ENCODE assay signal across 8 cellular contexts in the genomic region with DNA sequence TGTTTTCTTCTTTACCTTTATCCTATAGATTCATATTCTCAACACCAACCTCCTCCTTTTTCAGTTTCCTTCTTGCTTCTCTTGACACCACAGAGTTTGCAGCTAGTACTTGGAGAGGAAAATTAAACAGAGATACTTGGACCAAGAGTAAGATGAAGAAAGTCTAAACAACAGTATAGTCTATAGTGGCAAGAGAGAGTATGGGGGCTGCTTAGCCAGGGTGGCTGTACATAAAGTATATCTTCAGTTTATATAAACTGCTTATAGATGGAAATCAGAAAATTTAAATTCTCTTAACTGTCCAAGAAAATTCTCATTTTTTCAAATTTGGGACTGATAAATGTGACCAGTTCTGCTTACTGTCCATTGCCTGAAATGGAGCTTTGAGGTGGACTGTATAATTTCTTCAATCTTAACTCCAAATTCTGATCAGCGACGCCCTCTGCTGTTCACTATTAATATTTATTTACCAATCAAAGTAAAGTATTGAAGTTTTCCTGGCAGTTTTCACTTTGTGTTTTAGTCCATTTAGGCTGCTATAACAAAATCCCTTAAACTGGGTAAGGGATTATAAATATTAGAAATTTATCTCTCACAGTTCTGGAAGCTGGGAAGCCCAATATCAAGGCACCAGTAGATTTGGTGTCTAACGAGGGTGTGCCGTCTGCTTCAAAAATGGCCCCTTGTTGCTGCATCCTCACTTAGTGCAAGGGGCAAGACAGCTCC. TPM values are rescaled to one million over a fixed set of nuclear protein-coding genes. Genes with fewer than 3 reads are reported as not detected.
A peak's percentile ranks its signal among the peaks of the same experiment; 100 is the strongest.
DNase-seq lines count a peak whose midpoint lies in the region; ATAC-seq and TF ChIP-seq lines count a peak whose summit lies in the region.

No MANE protein-coding gene starts in this region.

- peak; percentile 35 to 72 (median 67) for TF ChIP-seq CTCF in prostate gland (IDR thresholded peaks at IDR 0.05)

- no peaks in the 10 kb centered on the region for H3K9me3 ChIP-seq in prostate gland

- TF ChIP-seq POLR2A in prostate gland (IDR thresholded peaks at IDR 0.05), result no peak

- H3K27me3 Mint-ChIP-seq in T-helper 2 cell treated with Interferon-gamma antibody and Interleukin-4, amounts not matched to agents 5 μg/mL and 100 μg/mL, for 36 hours (ENCODE audit: low read depth), result no peaks in the 10 kb centered on the region

- peaks cover 32% of the 10 kb centered on the region for H3K36me3 Mint-ChIP-seq in T-helper 2 cell treated with Interferon-gamma antibody and Interleukin-4, amounts not matched to agents 5 μg/mL and 100 μg/mL, for 36 hours (ENCODE audit: low read depth)

- H3K4me1 Mint-ChIP-seq in T-helper 2 cell treated with Interferon-gamma antibody and Interleukin-4, amounts not matched to agents 5 μg/mL and 100 μg/mL, for 36 hours (ENCODE audit: low read depth), result peaks cover 12% of the 10 kb centered on the region

- no peak overlapping the region for H3K4me3 Mint-ChIP-seq in T-helper 2 cell treated with Interferon-gamma antibody and Interleukin-4, amounts not matched to agents 5 μg/mL and 100 μg/mL, for 36 hours

- no peaks in the 10 kb centered on the region for H3K27me3 ChIP-seq in prostate gland (replicated peaks; ENCODE audit: insufficient read depth)

- peak overlapping the region; percentile 56 for H3K27ac Mint-ChIP-seq in T-helper 2 cell treated with Interferon-gamma antibody and Interleukin-4, amounts not matched to agents 5 μg/mL and 100 μg/mL, for 36 hours

- ATAC-seq in HG03521 (IDR thresholded peaks at IDR 0.05; ENCODE audit: unreplicated experiment), result no peak

- intact Hi-C loops in prostate gland (cut with DNase I), result loop anchor here (5.0 kb wide), 1 partner anchor 257 kb away; no protein-coding TSS in a partner anchor

- no peak overlapping the region for H3K27ac ChIP-seq in prostate gland

- no peaks in the 10 kb centered on the region for H3K36me3 ChIP-seq in prostate gland

- H3K4me1 ChIP-seq in prostate gland (replicated peaks), result no peaks in the 10 kb centered on the region

- no peak overlapping the region for H3K4me3 ChIP-seq in prostate gland

- peak; percentile 8 for DNase-seq in NCI-H2107 (lab: John Stamatoyannopoulos, UW)
- DNase-seq in NCI-H2107 treated with DMSO at 0.1 percent for 48 hours (lab: John Stamatoyannopoulos, UW; ENCODE audit: unreplicated experiment), result no peak
- DNase-seq in HuH-7 (ENCODE audit: low spot score), result peak; percentile 33
- no peak for DNase-seq in T-helper 2 cell treated with Interferon-gamma antibody and Interleukin-4, amounts not matched to agents 5 μg/mL and 100 μg/mL, for 36 hours (ENCODE audit: low spot score)
- peak; percentile 70 for DNase-seq in fibroblast of peridontal ligament (ENCODE audit: extremely low read depth)
- DNase-seq in prostate gland (ENCODE audit: low spot score), result peak; percentile 42
- no peak for DNase-seq in activated CD8-positive, alpha-beta memory T cell treated with anti-CD3 and anti-CD28 coated beads for 24 hours

- H3K9me3 Mint-ChIP-seq in T-helper 2 cell treated with Interferon-gamma antibody and Interleukin-4, amounts not matched to agents 5 μg/mL and 100 μg/mL, for 36 hours, result no peaks in the 10 kb centered on the region

- 60% methylated on average over 4 of the region's 4 CpGs for WGBS in prostate gland

RNA-seq across cellular contexts. Expression of a gene that starts 14.8 kb away (rescaled TPM):
- total RNA-seq in prostate gland, result 1 to 10 TPM; 5.7 to 7.5 TPM

Comparison
In these comparisons a context has a peak if more than half of its experiments do, and no peak if none do; other contexts are left out.
1. DNase-seq: peak in NCI-H2107 (single experiment), HuH-7 (single experiment), fibroblast of peridontal ligament (single experiment) and prostate gland (single experiment); none in NCI-H2107 treated with DMSO at 0.1 percent for 48 hours (single experiment), T-helper 2 cell treated with Interferon-gamma antibody and Interleukin-4, amounts not matched to agents 5 μg/mL and 100 μg/mL, for 36 hours (single experiment) and activated CD8-positive, alpha-beta memory T cell treated with anti-CD3 and anti-CD28 coated beads for 24 hours (single experiment).